ENCODE assay signal across 16 cellular contexts in the genomic region with DNA sequence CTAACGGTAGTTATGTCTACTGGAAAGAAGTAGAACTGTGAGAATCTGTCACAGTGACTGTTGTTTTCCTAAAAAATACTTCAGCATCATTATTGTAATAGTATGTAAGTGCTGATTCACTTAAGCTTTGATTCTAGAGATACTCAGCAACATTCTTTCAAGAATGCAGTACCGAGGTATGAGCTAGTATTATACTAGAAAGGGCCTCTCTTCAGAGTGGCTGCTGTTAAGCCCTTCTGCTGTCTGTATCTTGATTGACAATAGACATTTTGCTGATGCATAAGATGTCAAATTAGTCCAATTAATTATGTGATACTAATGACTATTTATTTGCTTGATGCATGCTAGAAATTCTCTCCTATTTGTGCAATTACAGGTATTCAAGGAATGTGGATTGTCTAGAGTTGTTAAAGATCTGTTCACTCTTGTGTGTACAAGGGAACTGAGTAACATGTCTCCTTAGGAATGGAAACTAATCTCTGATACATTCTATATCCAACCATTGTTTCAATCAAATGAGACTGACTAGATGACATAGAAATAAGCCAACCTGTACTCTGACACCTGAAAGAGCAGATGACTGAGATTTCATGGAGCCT.
DNase-seq lines count a peak whose midpoint lies in the region; ATAC-seq, FAIRE-seq and TF ChIP-seq lines count a peak whose summit lies in the region.
"Had no signal": no experiment of that assay in that cellular context is flagged by ENCODE, and none has a peak within 500 bp of the region (broad histone marks: within the 10 kb centered on the region; RNA-seq: fewer than 3 reads in every experiment).

No MANE protein-coding gene starts in this region.

- intact Hi-C loops in mammary epithelial cell (cut with micrococcal nuclease) = no loop called here
- intact Hi-C loops in breast epithelium (cut with DNase I; ENCODE audit: low total_unique reads) = no loop called here
- intact Hi-C loops in upper lobe of right lung (cut with DNase I) = no loop called here
- intact Hi-C loops in body of pancreas (cut with DNase I) = no loop called here

- peak; percentile 5 for FAIRE-seq in keratinocyte (lab: Jason Lieb, UNC)

- H3K9ac ChIP-seq in mammary epithelial cell (ENCODE audit: insufficient read depth, low read length) (no peak overlapping the region), keratinocyte (ENCODE audit: control insufficient read depth, extremely low read depth, insufficient read depth, low read length) (no peak overlapping the region)

- no peaks in the 10 kb centered on the region for H3K27me3 ChIP-seq in mammary epithelial cell (ENCODE audit: insufficient read depth, low read length)
- H3K27me3 ChIP-seq in breast epithelium = no peaks in the 10 kb centered on the region
- no peaks in the 10 kb centered on the region for H3K27me3 ChIP-seq in keratinocyte (ENCODE audit: control insufficient read depth, extremely low read depth, insufficient read depth, low read length)
- no peaks in the 10 kb centered on the region for H3K27me3 ChIP-seq in upper lobe of right lung
- no peaks in the 10 kb centered on the region for H3K27me3 ChIP-seq in body of pancreas
- H3K27me3 ChIP-seq: SJCRH30 had no signal

- in situ Hi-C loops in mammary epithelial cell (cut with MboI; ENCODE audit: low sequenced_read_pairs in 2 of 2) = no loop called here

- H3K36me3 ChIP-seq in mammary epithelial cell (ENCODE audit: insufficient read depth, low read length) (no peaks in the 10 kb centered on the region), breast epithelium (no peaks in the 10 kb centered on the region), keratinocyte (ENCODE audit: control insufficient read depth in 2 of 2, extremely low read depth in 1 of 2, insufficient read depth in 2 of 2, low read length in 2 of 2) (no peaks in the 10 kb centered on the region), upper lobe of right lung (no peaks in the 10 kb centered on the region), body of pancreas (replicated peaks in 1 of 2; ENCODE audit: insufficient read depth in 1 of 2, low read depth in 2 of 2) (no peaks in the 10 kb centered on the region)
- H3K36me3 ChIP-seq: SJCRH30 had no signal

- H3K4me1 ChIP-seq in mammary epithelial cell (ENCODE audit: insufficient read depth, low read length) (no peaks in the 10 kb centered on the region), breast epithelium (no peaks in the 10 kb centered on the region), keratinocyte (ENCODE audit: control insufficient read depth, extremely low read depth, insufficient read depth, low read length) (no peaks in the 10 kb centered on the region), upper lobe of right lung (no peaks in the 10 kb centered on the region), body of pancreas (no peaks in the 10 kb centered on the region)
- H3K4me1 ChIP-seq: SJCRH30 had no signal

- H3K4me2 ChIP-seq in mammary epithelial cell (ENCODE audit: insufficient read depth, low read depth, low read length) (no peak overlapping the region), keratinocyte (ENCODE audit: control insufficient read depth, extremely low read depth, insufficient read depth, low read depth, low read length) (no peak overlapping the region)
- H3K4me2 ChIP-seq: GM23338 had no signal

- WGBS in mammary epithelial cell (ENCODE audit: low coverage, missing lambda C conversion rate) = 93% methylated on average over 2 of the region's 2 CpGs
- 84 to 85% methylated on average over 2 of the region's 2 CpGs for WGBS in body of pancreas, 2 donors

- H4K20me1 ChIP-seq in mammary epithelial cell (ENCODE audit: insufficient read depth, low read length) = no peaks in the 10 kb centered on the region
- no peaks in the 10 kb centered on the region for H4K20me1 ChIP-seq in keratinocyte (ENCODE audit: control insufficient read depth, extremely low read depth, insufficient read depth, low read length)

- H2AFZ ChIP-seq in mammary epithelial cell (ENCODE audit: low read depth, low read length) (peak overlapping the region; percentile 5), keratinocyte (ENCODE audit: control insufficient read depth, low read length) (no peak overlapping the region)
- H2AFZ ChIP-seq: GM23338 had no signal

- H3K9me3 ChIP-seq in mammary epithelial cell (replicated peaks; ENCODE audit: insufficient read depth, low read length) = no peaks in the 10 kb centered on the region
- no peaks in the 10 kb centered on the region for H3K9me3 ChIP-seq in breast epithelium
- no peaks in the 10 kb centered on the region for H3K9me3 ChIP-seq in keratinocyte (ENCODE audit: control insufficient read depth, low read depth, low read length)
- no peaks in the 10 kb centered on the region for H3K9me3 ChIP-seq in upper lobe of right lung
- peaks cover 0 to 3% (median 0%) of the 10 kb centered on the region in 3 donors for H3K9me3 ChIP-seq in body of pancreas

- no TSS peak for BruUV-seq in mammary epithelial cell (replicated peaks; lab: Mats Ljungman, UMichigan)

- no peak overlapping the region for H3K4me3 ChIP-seq in mammary epithelial cell (replicated peaks in 1 of 3; ENCODE audit: insufficient read depth in 1 of 3, low read depth in 2 of 3, low read length in 3 of 3)
- H3K4me3 ChIP-seq in breast epithelium = no peak overlapping the region
- no peak overlapping the region for H3K4me3 ChIP-seq in keratinocyte (ENCODE audit: control insufficient read depth in 2 of 3, extremely low read depth in 1 of 3, insufficient read depth in 2 of 3, low read depth in 1 of 3, low read length in 3 of 3)
- no peak overlapping the region for H3K4me3 ChIP-seq in upper lobe of right lung
- no peak overlapping the region for H3K4me3 ChIP-seq in body of pancreas
- H3K4me3 ChIP-seq: GM23338, SJCRH30 had no signal

- H3K9me1 ChIP-seq in keratinocyte (ENCODE audit: control insufficient read depth, extremely low read depth, insufficient read depth, low read length) = no peaks in the 10 kb centered on the region

- H3K79me2 ChIP-seq in mammary epithelial cell (ENCODE audit: insufficient read depth, low read length) = no peaks in the 10 kb centered on the region
- no peaks in the 10 kb centered on the region for H3K79me2 ChIP-seq in keratinocyte (ENCODE audit: control insufficient read depth, insufficient read depth, low read length)

- TF ChIP-seq CTCF in mammary epithelial cell (conservative IDR thresholded peaks at IDR 0.05 in 1 of 2, IDR thresholded peaks at IDR 0.05 in 1 of 2; ENCODE audit: extremely low read depth in 1 of 2, insufficient read depth in 1 of 2, low read depth in 1 of 2, low read length in 2 of 2) (no peak), breast epithelium (IDR thresholded peaks at IDR 0.05) (no peak), keratinocyte (optimal IDR thresholded peaks at IDR 0.05 in 1 of 3, IDR thresholded peaks at IDR 0.05 in 1 of 3, conservative IDR thresholded peaks at IDR 0.05 in 1 of 3; ENCODE audit: extremely low read depth in 1 of 3, insufficient read depth in 2 of 3, low read length in 3 of 3) (no peak), upper lobe of right lung (IDR thresholded peaks at IDR 0.05) (no peak), body of pancreas (IDR thresholded peaks at IDR 0.05) (no peak)

- peak; percentile 30 for ATAC-seq in upper lobe of right lung
- ATAC-seq in HG03520 (IDR thresholded peaks at IDR 0.05; ENCODE audit: unreplicated experiment) = no peak
- ATAC-seq in body of pancreas = no peak
- ATAC-seq: GM23338 had no signal

- no peak for TF ChIP-seq POLR2A in breast epithelium (IDR thresholded peaks at IDR 0.05)
- TF ChIP-seq POLR2A in body of pancreas (IDR thresholded peaks at IDR 0.05) = no peak

- H3K27ac ChIP-seq in mammary epithelial cell (ENCODE audit: insufficient read depth, low read depth, low read length) = no peak overlapping the region
- H3K27ac ChIP-seq in breast epithelium = no peak overlapping the region
- no peak overlapping the region for H3K27ac ChIP-seq in keratinocyte (ENCODE audit: control insufficient read depth, insufficient read depth, low read length)
- H3K27ac ChIP-seq in upper lobe of right lung = no peak overlapping the region
- H3K27ac ChIP-seq in body of pancreas = no peak overlapping the region
- H3K27ac ChIP-seq: SJCRH30 had no signal

- DNase-seq in mammary epithelial cell (peak; percentile 17), breast epithelium (ENCODE audit: low spot score in 2 of 2) (no peak), amniotic epithelial cell (ENCODE audit: low read depth) (peak; percentile 7), keratinocyte (ENCODE audit: low read depth, low spot score) (no peak), upper lobe of right lung (no peak), body of pancreas (no peak), middle frontal gyrus (ENCODE audit: extremely low spot score, low spot score) (no peak)
- DNase-seq: 8988T, C1 segment of cervical spinal cord, MV-4-11, NCI-H1417 treated with DMSO at 0.1 percent for 48 hours, NCI-H2081 treated with DMSO at 0.1 percent for 48 hours, NCI-H524, SJCRH30 had no signal

- dilution Hi-C loops in mammary epithelial cell (cut with HindIII; ENCODE audit: low sequenced_read_pairs) (no loop called here), keratinocyte (cut with MboI; ENCODE audit: extremely low pct_ligation_motif_present, low sequenced_read_pairs) (no loop called here)

- CTCF ChIA-PET in mammary epithelial cell (lab: Charles Lee; ENCODE audit: low non-redundant PET) = no interaction called here

Comparison
In these comparisons a context has a peak if more than half of its experiments do, and no peak if none do; other contexts are left out.
1. DNase-seq: peak in mammary epithelial cell (single experiment) and amniotic epithelial cell (single experiment); none in breast epithelium (0 of 2), keratinocyte (single experiment), upper lobe of right lung (single experiment), body of pancreas (0 of 4) and middle frontal gyrus (single experiment).